Comparison of ENCODE assay signal across 1 cellular context in the genomic region with DNA sequence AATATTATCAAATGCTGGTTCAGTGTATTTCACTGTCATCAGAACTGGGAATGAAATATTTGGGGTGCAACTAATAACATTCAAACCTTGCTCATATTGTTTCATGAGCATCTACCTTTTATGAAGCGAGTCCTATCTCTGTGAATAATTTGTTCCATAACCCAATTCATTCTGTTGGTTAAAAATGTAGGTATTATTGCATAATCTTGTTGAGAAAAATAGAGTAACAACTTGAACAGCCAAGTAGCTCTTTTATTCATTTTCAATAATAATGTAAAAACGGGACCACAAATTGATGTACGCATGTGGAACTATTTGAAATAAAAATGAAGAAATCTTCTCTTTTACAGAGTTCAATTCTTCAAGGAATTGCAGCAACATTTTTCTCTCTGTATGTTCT.
A peak's percentile ranks its signal among the peaks of the same experiment; 100 is the strongest.
TF ChIP-seq lines count a peak whose summit lies in the region.

No MANE protein-coding gene starts in this region.

TF ChIP-seq in K562, 482 proteins besides CTCF, POLR2A, EP300 and RAD21:
- TF ChIP-seq FOXJ3 (CRISPR knock-in tag; IDR thresholded peaks at IDR 0.05) (no peak), TCF7 (IDR thresholded peaks at IDR 0.05; ENCODE audit: borderline replicate concordance) (no peak), PTRF (tag; IDR thresholded peaks at IDR 0.05) (no peak), HDAC6 (IDR thresholded peaks at IDR 0.05; ENCODE audit: low read depth, low read length) (no peak), CEBPG (CRISPR knock-in tag; IDR thresholded peaks at IDR 0.05) (no peak), CEBPG (tag; conservative IDR thresholded peaks at IDR 0.05 in 1 of 2, IDR thresholded peaks at IDR 0.05 in 1 of 2) (peak; percentile 43 to 86), CEBPB (tag; IDR thresholded peaks at IDR 0.05) (peak; percentile 72; the same call in 1 of the 2 replicates)
- TF ChIP-seq, protein P1, sequence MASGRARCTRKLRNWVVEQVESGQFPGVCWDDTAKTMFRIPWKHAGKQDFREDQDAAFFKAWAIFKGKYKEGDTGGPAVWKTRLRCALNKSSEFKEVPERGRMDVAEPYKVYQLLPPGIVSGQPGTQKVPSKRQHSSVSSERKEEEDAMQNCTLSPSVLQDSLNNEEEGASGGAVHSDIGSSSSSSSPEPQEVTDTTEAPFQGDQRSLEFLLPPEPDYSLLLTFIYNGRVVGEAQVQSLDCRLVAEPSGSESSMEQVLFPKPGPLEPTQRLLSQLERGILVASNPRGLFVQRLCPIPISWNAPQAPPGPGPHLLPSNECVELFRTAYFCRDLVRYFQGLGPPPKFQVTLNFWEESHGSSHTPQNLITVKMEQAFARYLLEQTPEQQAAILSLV (tag; IDR thresholded peaks at IDR 0.05), result no peak
- TF ChIP-seq, protein P2, sequence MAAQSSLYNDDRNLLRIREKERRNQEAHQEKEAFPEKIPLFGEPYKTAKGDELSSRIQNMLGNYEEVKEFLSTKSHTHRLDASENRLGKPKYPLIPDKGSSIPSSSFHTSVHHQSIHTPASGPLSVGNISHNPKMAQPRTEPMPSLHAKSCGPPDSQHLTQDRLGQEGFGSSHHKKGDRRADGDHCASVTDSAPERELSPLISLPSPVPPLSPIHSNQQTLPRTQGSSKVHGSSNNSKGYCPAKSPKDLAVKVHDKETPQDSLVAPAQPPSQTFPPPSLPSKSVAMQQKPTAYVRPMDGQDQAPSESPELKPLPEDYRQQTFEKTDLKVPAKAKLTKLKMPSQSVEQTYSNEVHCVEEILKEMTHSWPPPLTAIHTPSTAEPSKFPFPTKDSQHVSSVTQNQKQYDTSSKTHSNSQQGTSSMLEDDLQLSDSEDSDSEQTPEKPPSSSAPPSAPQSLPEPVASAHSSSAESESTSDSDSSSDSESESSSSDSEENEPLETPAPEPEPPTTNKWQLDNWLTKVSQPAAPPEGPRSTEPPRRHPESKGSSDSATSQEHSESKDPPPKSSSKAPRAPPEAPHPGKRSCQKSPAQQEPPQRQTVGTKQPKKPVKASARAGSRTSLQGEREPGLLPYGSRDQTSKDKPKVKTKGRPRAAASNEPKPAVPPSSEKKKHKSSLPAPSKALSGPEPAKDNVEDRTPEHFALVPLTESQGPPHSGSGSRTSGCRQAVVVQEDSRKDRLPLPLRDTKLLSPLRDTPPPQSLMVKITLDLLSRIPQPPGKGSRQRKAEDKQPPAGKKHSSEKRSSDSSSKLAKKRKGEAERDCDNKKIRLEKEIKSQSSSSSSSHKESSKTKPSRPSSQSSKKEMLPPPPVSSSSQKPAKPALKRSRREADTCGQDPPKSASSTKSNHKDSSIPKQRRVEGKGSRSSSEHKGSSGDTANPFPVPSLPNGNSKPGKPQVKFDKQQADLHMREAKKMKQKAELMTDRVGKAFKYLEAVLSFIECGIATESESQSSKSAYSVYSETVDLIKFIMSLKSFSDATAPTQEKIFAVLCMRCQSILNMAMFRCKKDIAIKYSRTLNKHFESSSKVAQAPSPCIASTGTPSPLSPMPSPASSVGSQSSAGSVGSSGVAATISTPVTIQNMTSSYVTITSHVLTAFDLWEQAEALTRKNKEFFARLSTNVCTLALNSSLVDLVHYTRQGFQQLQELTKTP (IDR thresholded peaks at IDR 0.05; ENCODE audit: low read depth in 1 of 2, partially characterized antibody in 2 of 2), result no peak
- TF ChIP-seq, protein P3, sequence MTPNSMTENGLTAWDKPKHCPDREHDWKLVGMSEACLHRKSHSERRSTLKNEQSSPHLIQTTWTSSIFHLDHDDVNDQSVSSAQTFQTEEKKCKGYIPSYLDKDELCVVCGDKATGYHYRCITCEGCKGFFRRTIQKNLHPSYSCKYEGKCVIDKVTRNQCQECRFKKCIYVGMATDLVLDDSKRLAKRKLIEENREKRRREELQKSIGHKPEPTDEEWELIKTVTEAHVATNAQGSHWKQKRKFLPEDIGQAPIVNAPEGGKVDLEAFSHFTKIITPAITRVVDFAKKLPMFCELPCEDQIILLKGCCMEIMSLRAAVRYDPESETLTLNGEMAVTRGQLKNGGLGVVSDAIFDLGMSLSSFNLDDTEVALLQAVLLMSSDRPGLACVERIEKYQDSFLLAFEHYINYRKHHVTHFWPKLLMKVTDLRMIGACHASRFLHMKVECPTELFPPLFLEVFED (CRISPR knock-in tag; conservative IDR thresholded peaks at IDR 0.05), result no peak
